9 cellular contexts compared by ENCODE assay signal in the genomic region with DNA sequence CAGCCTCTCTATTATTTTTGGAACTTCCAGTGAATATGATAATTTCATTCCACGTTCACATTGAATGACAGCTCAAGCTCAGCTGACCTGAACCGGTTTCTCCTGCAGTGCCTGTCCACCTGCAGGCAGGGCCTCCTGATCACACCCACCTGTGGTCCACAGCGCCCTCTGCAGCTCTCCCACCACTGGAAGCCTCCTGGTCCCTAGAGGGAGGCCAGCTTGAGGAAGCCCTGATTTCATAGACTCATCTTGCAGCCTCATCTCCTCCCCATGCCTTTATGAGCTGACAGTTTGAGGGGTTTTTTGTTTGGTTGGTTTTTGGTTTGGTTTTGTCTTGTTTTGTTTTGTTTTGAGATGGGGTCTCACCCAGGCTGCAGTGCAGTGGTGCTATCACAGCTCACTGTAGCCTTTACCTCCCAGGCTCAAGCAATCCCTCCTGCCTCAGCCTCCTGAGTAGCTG. TPM values are rescaled to one million over a fixed set of nuclear protein-coding genes. Genes with fewer than 3 reads are reported as not detected.
DNase-seq lines count a peak whose midpoint lies in the region; ATAC-seq and TF ChIP-seq lines count a peak whose summit lies in the region.
"Had no signal": no experiment of that assay in that cellular context is flagged by ENCODE, and none has a peak within 500 bp of the region (broad histone marks: within the 10 kb centered on the region; RNA-seq: fewer than 3 reads in every experiment).

No MANE protein-coding gene starts in this region.

- DNase-seq in cardiac septum (ENCODE audit: low spot score) = peak; percentile 88
- DNase-seq in Right ventricle myocardium inferior (ENCODE audit: missing footprints) = no peak
- DNase-seq in NCI-H146 treated with DMSO at 0.1 percent for 48 hours (lab: John Stamatoyannopoulos, UW; ENCODE audit: unreplicated experiment) = peak; percentile 60
- peak; percentile 94 for DNase-seq in WTC11 (ENCODE audit: low spot score)
- DNase-seq in endothelial cell (ENCODE audit: low spot score) = peak; percentile 67
- no peak for DNase-seq in osteocyte (ENCODE audit: extremely low spot score, unreplicated experiment)

- H3K27ac Mint-ChIP-seq in WTC11 (no peak overlapping the region), endothelial cell (ENCODE audit: unreplicated experiment) (no peak overlapping the region), osteocyte (ENCODE audit: unreplicated experiment) (no peak overlapping the region)
- H3K27ac Mint-ChIP-seq: dendritic cell treated with granulocyte-macrophage colony-stimulating factor and Interleukin-4, amounts not matched to agents 40 ng/mL and 50 ng/mL, for 4 days had no signal

- H3K9me3 Mint-ChIP-seq in WTC11 (no peaks in the 10 kb centered on the region), endothelial cell (ENCODE audit: unreplicated experiment) (no peaks in the 10 kb centered on the region), osteocyte (ENCODE audit: unreplicated experiment) (no peaks in the 10 kb centered on the region)
- H3K9me3 Mint-ChIP-seq: dendritic cell treated with granulocyte-macrophage colony-stimulating factor and Interleukin-4, amounts not matched to agents 40 ng/mL and 50 ng/mL, for 4 days had no signal

- H3K36me3 Mint-ChIP-seq in WTC11 = no peaks in the 10 kb centered on the region
- H3K36me3 Mint-ChIP-seq in endothelial cell (ENCODE audit: low read depth, unreplicated experiment) = no peaks in the 10 kb centered on the region
- no peaks in the 10 kb centered on the region for H3K36me3 Mint-ChIP-seq in osteocyte (ENCODE audit: unreplicated experiment)

- no peaks in the 10 kb centered on the region for H3K4me1 Mint-ChIP-seq in WTC11
- H3K4me1 Mint-ChIP-seq in endothelial cell (ENCODE audit: unreplicated experiment) = peaks cover 5% of the 10 kb centered on the region
- peaks cover 35% of the 10 kb centered on the region for H3K4me1 Mint-ChIP-seq in osteocyte (ENCODE audit: unreplicated experiment)

- intact Hi-C loops in cardiac septum (cut with DNase I) (loop anchor here (5.0 kb wide), 1 partner anchor 102 kb away; no protein-coding TSS in a partner anchor), Right ventricle myocardium inferior (cut with DNase I) (loop anchor here (2.0 kb wide), 1 partner anchor 14 kb away; no protein-coding TSS in a partner anchor)

- TF ChIP-seq CTCF in WTC11 (IDR thresholded peaks at IDR 0.05) = peak; percentile 46
- TF ChIP-seq CTCF in endothelial cell (IDR thresholded peaks at IDR 0.05; ENCODE audit: unreplicated experiment) = peak; percentile 27
- TF ChIP-seq CTCF in osteocyte (IDR thresholded peaks at IDR 0.05) = peak; percentile 51

- H3K4me3 Mint-ChIP-seq in WTC11 (no peak overlapping the region), endothelial cell (ENCODE audit: unreplicated experiment) (no peak overlapping the region), osteocyte (ENCODE audit: unreplicated experiment) (no peak overlapping the region)
- H3K4me3 Mint-ChIP-seq: dendritic cell treated with granulocyte-macrophage colony-stimulating factor and Interleukin-4, amounts not matched to agents 40 ng/mL and 50 ng/mL, for 4 days had no signal

- POLR2A ChIA-PET in WTC11 (lab: Charles Lee) = interaction anchor here (0.7 to 1.6 kb wide), 8 partner anchors 9 to 53 kb away, joined by 3 to 18 read pairs (median 8); partner anchors contain the start of gene MALAT1

- ATAC-seq in Right ventricle myocardium inferior (no peak), WTC11 (peak; percentile 92), HG03469 (IDR thresholded peaks at IDR 0.05; ENCODE audit: unreplicated experiment) (no peak), HG03135 (IDR thresholded peaks at IDR 0.05; ENCODE audit: unreplicated experiment) (no peak)

- H3K27me3 Mint-ChIP-seq in WTC11 (ENCODE audit: low read depth) (peaks cover 36% of the 10 kb centered on the region), endothelial cell (ENCODE audit: unreplicated experiment) (peaks cover 2% of the 10 kb centered on the region), osteocyte (ENCODE audit: unreplicated experiment) (no peaks in the 10 kb centered on the region)

- CTCF ChIA-PET in WTC11 (lab: Charles Lee) = interaction anchor here (0.5 to 10.8 kb wide), 41 partner anchors 9 to 194 kb away, joined by 3 to 224 read pairs (median 4); partner anchors contain the start of genes CDC42EP2, DPF2, NEAT1 and SCYL1

TF ChIP-seq in WTC11, 78 proteins besides CTCF, POLR2A, EP300 and RAD21 (continues in another document):
- TF ChIP-seq ZBTB21 (CRISPR knock-in tag; IDR thresholded peaks at IDR 0.05; ENCODE audit: borderline replicate concordance) (no peak), ERG (CRISPR knock-in tag; IDR thresholded peaks at IDR 0.05) (no peak), SMAD3 (CRISPR knock-in tag; IDR thresholded peaks at IDR 0.05; ENCODE audit: borderline replicate concordance) (no peak), E2F4 (CRISPR knock-in tag; IDR thresholded peaks at IDR 0.05; ENCODE audit: borderline replicate concordance, low read depth) (no peak), ESRRA (CRISPR knock-in tag; IDR thresholded peaks at IDR 0.05; ENCODE audit: borderline replicate concordance) (no peak), IRF2 (CRISPR knock-in tag; IDR thresholded peaks at IDR 0.05; ENCODE audit: borderline replicate concordance, low read depth) (no peak)
- TF ChIP-seq, protein P1, sequence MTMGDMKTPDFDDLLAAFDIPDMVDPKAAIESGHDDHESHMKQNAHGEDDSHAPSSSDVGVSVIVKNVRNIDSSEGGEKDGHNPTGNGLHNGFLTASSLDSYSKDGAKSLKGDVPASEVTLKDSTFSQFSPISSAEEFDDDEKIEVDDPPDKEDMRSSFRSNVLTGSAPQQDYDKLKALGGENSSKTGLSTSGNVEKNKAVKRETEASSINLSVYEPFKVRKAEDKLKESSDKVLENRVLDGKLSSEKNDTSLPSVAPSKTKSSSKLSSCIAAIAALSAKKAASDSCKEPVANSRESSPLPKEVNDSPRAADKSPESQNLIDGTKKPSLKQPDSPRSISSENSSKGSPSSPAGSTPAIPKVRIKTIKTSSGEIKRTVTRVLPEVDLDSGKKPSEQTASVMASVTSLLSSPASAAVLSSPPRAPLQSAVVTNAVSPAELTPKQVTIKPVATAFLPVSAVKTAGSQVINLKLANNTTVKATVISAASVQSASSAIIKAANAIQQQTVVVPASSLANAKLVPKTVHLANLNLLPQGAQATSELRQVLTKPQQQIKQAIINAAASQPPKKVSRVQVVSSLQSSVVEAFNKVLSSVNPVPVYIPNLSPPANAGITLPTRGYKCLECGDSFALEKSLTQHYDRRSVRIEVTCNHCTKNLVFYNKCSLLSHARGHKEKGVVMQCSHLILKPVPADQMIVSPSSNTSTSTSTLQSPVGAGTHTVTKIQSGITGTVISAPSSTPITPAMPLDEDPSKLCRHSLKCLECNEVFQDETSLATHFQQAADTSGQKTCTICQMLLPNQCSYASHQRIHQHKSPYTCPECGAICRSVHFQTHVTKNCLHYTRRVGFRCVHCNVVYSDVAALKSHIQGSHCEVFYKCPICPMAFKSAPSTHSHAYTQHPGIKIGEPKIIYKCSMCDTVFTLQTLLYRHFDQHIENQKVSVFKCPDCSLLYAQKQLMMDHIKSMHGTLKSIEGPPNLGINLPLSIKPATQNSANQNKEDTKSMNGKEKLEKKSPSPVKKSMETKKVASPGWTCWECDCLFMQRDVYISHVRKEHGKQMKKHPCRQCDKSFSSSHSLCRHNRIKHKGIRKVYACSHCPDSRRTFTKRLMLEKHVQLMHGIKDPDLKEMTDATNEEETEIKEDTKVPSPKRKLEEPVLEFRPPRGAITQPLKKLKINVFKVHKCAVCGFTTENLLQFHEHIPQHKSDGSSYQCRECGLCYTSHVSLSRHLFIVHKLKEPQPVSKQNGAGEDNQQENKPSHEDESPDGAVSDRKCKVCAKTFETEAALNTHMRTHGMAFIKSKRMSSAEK (CRISPR knock-in tag; IDR thresholded peaks at IDR 0.05; ENCODE audit: borderline replicate concordance) = no peak
- TF ChIP-seq, protein P2, sequence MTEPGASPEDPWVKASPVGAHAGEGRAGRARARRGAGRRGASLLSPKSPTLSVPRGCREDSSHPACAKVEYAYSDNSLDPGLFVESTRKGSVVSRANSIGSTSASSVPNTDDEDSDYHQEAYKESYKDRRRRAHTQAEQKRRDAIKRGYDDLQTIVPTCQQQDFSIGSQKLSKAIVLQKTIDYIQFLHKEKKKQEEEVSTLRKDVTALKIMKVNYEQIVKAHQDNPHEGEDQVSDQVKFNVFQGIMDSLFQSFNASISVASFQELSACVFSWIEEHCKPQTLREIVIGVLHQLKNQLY (CRISPR knock-in tag; IDR thresholded peaks at IDR 0.05) = no peak

RNA-seq across cellular contexts. Expression of gene MALAT1, which starts 29.9 kb away (rescaled TPM):
- total RNA-seq in cardiac septum = 9,850 TPM
- 5,781 TPM for total RNA-seq in Right ventricle myocardium inferior
- total RNA-seq in WTC11 (2021) = 1,830 to 2,350 TPM (median 2,261 TPM) in 3 replicates
- 4,747 TPM for total RNA-seq in endothelial cell (ENCODE audit: unreplicated experiment)
- total RNA-seq in osteocyte = 11,843 and 16,538 TPM in 2 replicates

RNA-seq across cellular contexts. Expression of gene NEAT1, which starts 46.3 kb away (rescaled TPM):
- 668 TPM for total RNA-seq in cardiac septum
- total RNA-seq in Right ventricle myocardium inferior = 457 TPM
- 28.7 to 38.1 TPM (median 31.7 TPM) in 3 replicates for total RNA-seq in WTC11 (2021)
- 43.4 TPM for total RNA-seq in endothelial cell (ENCODE audit: unreplicated experiment)
- 300 and 534 TPM in 2 replicates for total RNA-seq in osteocyte

RNA-seq across cellular contexts. Expression of gene SCYL1, which starts 56.0 kb away (rescaled TPM):
- total RNA-seq in cardiac septum (60.2 TPM), Right ventricle myocardium inferior (55.6 TPM), WTC11 (2021) (69.6 to 76.8 TPM (median 73.0 TPM) in 3 replicates), endothelial cell (ENCODE audit: unreplicated experiment) (99.1 TPM), osteocyte (103 and 104 TPM in 2 replicates)

Comparison
In these comparisons a context has a peak if more than half of its experiments do, and no peak if none do; other contexts are left out.
1. DNase-seq: peak in cardiac septum (single experiment), NCI-H146 treated with DMSO at 0.1 percent for 48 hours (single experiment), WTC11 (single experiment) and endothelial cell (single experiment); none in Right ventricle myocardium inferior (single experiment) and osteocyte (single experiment).
2. Peak in every context shown above with its lines, with median percentiles within 50 percentile points of each other: CTCF ChIP-seq.